Comparison of ENCODE assay signal across 8 cellular contexts in genomic region chr13:25836709-25837316, GRCh38.
"Had no signal": no experiment of that assay in that cellular context is flagged by ENCODE, and none has a peak within 500 bp of the region (broad histone marks: within the 10 kb centered on the region; RNA-seq: fewer than 3 reads in every experiment).

No MANE protein-coding gene starts in this region.

- H3K9ac ChIP-seq: parathyroid adenoma had no signal

- H3K27ac Mint-ChIP-seq: activated naive CD8-positive, alpha-beta T cell; stimulated activated effector memory CD8-positive, alpha-beta T cell treated with anti-CD3 and anti-CD28 coated beads, Interleukin-12 subunit alpha, Interleukin-12 subunit beta, amount 100 ng/mL, for 72 hours had no signal

- H3K4me1 Mint-ChIP-seq: stimulated activated effector memory CD8-positive, alpha-beta T cell treated with anti-CD3 and anti-CD28 coated beads, Interleukin-12 subunit alpha, Interleukin-12 subunit beta, amount 100 ng/mL, for 72 hours had no signal

- H3K9me3 Mint-ChIP-seq: stimulated activated effector memory CD8-positive, alpha-beta T cell treated with anti-CD3 and anti-CD28 coated beads, Interleukin-12 subunit alpha, Interleukin-12 subunit beta, amount 100 ng/mL, for 72 hours had no signal

- ATAC-seq: gastrocnemius medialis; stimulated activated effector memory CD8-positive, alpha-beta T cell treated with anti-CD3 and anti-CD28 coated beads, Interleukin-12 subunit alpha, Interleukin-12 subunit beta, amount 100 ng/mL, for 72 hours had no signal

- H3K36me3 ChIP-seq: gastrocnemius medialis, transverse colon had no signal

- H3K4me3 ChIP-seq: gastrocnemius medialis, transverse colon had no signal

- H3K36me3 Mint-ChIP-seq: activated naive CD8-positive, alpha-beta T cell; stimulated activated effector memory CD8-positive, alpha-beta T cell treated with anti-CD3 and anti-CD28 coated beads, Interleukin-12 subunit alpha, Interleukin-12 subunit beta, amount 100 ng/mL, for 72 hours had no signal

- H3K4me3 Mint-ChIP-seq: activated naive CD8-positive, alpha-beta T cell; stimulated activated effector memory CD8-positive, alpha-beta T cell treated with anti-CD3 and anti-CD28 coated beads, Interleukin-12 subunit alpha, Interleukin-12 subunit beta, amount 100 ng/mL, for 72 hours had no signal

- H3K4me1 ChIP-seq: gastrocnemius medialis, parathyroid adenoma, transverse colon had no signal

- H3K27ac ChIP-seq: gastrocnemius medialis, parathyroid adenoma, transverse colon had no signal

- H3K79me2 ChIP-seq: parathyroid adenoma had no signal

- DNase-seq: activated CD4-positive, alpha-beta T cell treated with anti-CD3 and anti-CD28 coated beads, Interleukin-2, amount 50 U/mL, for 1 hour; activated T-cell treated with anti-CD3 and anti-CD28 coated beads for 4 hours; gastrocnemius medialis; islet precursor cell; transverse colon had no signal

- H3K27me3 Mint-ChIP-seq: activated naive CD8-positive, alpha-beta T cell had no signal

- H3K9me3 ChIP-seq: gastrocnemius medialis, transverse colon had no signal

- H3K27me3 ChIP-seq: gastrocnemius medialis, transverse colon had no signal
